In the genomic region with DNA sequence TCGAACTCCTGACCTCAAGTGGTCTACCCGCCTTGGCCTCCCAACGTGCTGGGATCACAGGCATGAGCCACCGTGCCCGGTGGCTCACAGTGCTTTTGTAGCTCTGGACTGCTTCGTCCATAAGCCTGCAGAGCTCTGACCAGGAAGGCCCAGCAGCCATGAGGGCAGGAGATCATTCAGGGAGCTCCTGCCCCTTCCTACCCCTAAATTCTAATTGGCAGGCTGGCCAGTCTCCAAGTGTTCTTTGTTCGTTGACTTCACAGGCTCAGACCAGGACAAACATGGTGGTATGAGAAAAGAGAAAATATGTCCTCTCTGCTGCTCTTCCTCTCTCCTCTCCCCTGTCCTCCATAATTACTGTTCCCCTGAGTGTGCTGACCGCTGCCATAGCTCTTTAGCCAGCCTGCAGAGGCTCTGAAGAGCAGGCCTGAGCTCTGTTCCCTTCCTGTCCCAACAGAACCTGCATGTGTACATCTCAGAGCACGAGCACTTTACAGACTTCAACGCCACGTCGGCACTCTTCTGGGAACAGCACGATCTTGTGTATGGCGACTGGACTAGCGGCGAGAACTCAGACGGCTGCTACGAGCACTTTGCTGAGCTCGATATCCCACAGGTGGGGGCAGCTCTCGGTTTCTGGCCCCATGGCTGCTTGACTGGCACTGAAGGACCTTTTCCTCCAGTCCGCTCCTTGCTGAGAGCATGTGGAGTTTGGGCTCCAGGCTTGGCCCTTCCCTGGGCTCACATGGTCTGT, we compare ENCODE assay signal across 17 cellular contexts. TPM values are rescaled to one million over a fixed set of nuclear protein-coding genes. Genes with fewer than 3 reads are reported as not detected.
DNase-seq lines count a peak whose midpoint lies in the region; ATAC-seq and TF ChIP-seq lines count a peak whose summit lies in the region.
"Had no signal": no experiment of that assay in that cellular context is flagged by ENCODE, and none has a peak within 500 bp of the region (broad histone marks: within the 10 kb centered on the region; RNA-seq: fewer than 3 reads in every experiment).

No MANE protein-coding gene starts in this region.

- H3K4me1 ChIP-seq in endodermal cell (ENCODE audit: control insufficient read depth, insufficient read depth, low read length): no peaks in the 10 kb centered on the region
- H3K4me1 ChIP-seq in liver (ENCODE audit: control insufficient read depth in 4 of 4, insufficient read depth in 4 of 4, low read length in 3 of 4): peaks cover 0 to 5% (median 2%) of the 10 kb centered on the region in 4 donors
- H3K4me1 ChIP-seq: A549, Caco-2 had no signal

- peak overlapping the region; percentile 74 for H3K27ac Mint-ChIP-seq in activated T-cell treated with anti-CD3 and anti-CD28 coated beads, Interleukin-2, amount 50 U/mL, for 24 hours
- H3K27ac Mint-ChIP-seq in WTC11: peak overlapping the region; percentile 76; the same call in 1 of the 2 replicates
- H3K27ac Mint-ChIP-seq in endodermal cell: peak overlapping the region; percentile 22
- no peak overlapping the region for H3K27ac Mint-ChIP-seq in natural killer cell treated with Interleukin-12 subunit alpha and Interleukin-12 subunit beta and Interleukin-15 and Interleukin-18, amount 100 ng/mL, for 72 hours
- H3K27ac Mint-ChIP-seq: CD4-positive, alpha-beta T cell had no signal

- no peaks in the 10 kb centered on the region for H3K9me3 Mint-ChIP-seq in activated T-cell treated with anti-CD3 and anti-CD28 coated beads, Interleukin-2, amount 50 U/mL, for 24 hours
- H3K9me3 Mint-ChIP-seq in WTC11 (no peaks in the 10 kb centered on the region), endodermal cell (no peaks in the 10 kb centered on the region)
- no peaks in the 10 kb centered on the region for H3K9me3 Mint-ChIP-seq in natural killer cell treated with Interleukin-12 subunit alpha and Interleukin-12 subunit beta and Interleukin-15 and Interleukin-18, amount 100 ng/mL, for 72 hours
- H3K9me3 Mint-ChIP-seq: CD4-positive, alpha-beta T cell; H9 had no signal

- TF ChIP-seq CTCF in WTC11 (IDR thresholded peaks at IDR 0.05): no peak
- no peak for TF ChIP-seq CTCF in endodermal cell (conservative IDR thresholded peaks at IDR 0.05)
- TF ChIP-seq CTCF in liver (IDR thresholded peaks at IDR 0.05; ENCODE audit: low read depth, low read length, missing input control): no peak

- no peak overlapping the region for H3K4me3 Mint-ChIP-seq in activated T-cell treated with anti-CD3 and anti-CD28 coated beads, Interleukin-2, amount 50 U/mL, for 24 hours
- no peak overlapping the region for H3K4me3 Mint-ChIP-seq in WTC11
- H3K4me3 Mint-ChIP-seq in endodermal cell: no peak overlapping the region
- no peak overlapping the region for H3K4me3 Mint-ChIP-seq in natural killer cell treated with Interleukin-12 subunit alpha and Interleukin-12 subunit beta and Interleukin-15 and Interleukin-18, amount 100 ng/mL, for 72 hours
- H3K4me3 Mint-ChIP-seq: CD4-positive, alpha-beta T cell; H9 had no signal

- no peak overlapping the region for H3K9ac ChIP-seq in endodermal cell (ENCODE audit: extremely low read depth, low read length, poor library complexity, severe bottlenecking)
- H3K9ac ChIP-seq in liver (ENCODE audit: low read depth in 1 of 2, low read length in 2 of 2): no peak overlapping the region

- no peaks in the 10 kb centered on the region for H3K27me3 Mint-ChIP-seq in activated T-cell treated with anti-CD3 and anti-CD28 coated beads, Interleukin-2, amount 50 U/mL, for 24 hours
- no peaks in the 10 kb centered on the region for H3K27me3 Mint-ChIP-seq in WTC11 (ENCODE audit: low read depth)
- H3K27me3 Mint-ChIP-seq in endodermal cell (ENCODE audit: insufficient read depth): no peaks in the 10 kb centered on the region
- no peaks in the 10 kb centered on the region for H3K27me3 Mint-ChIP-seq in natural killer cell treated with Interleukin-12 subunit alpha and Interleukin-12 subunit beta and Interleukin-15 and Interleukin-18, amount 100 ng/mL, for 72 hours
- H3K27me3 Mint-ChIP-seq: CD4-positive, alpha-beta T cell had no signal

- CTCF ChIA-PET in WTC11 (lab: Charles Lee): interaction anchor here (0.6 to 1.0 kb wide), 2 partner anchors 20 to 139 kb away, joined by 3 to 6 read pairs; no protein-coding TSS in a partner anchor

- peaks cover 54% of the 10 kb centered on the region for H3K36me3 ChIP-seq in endodermal cell (ENCODE audit: control insufficient read depth, insufficient read depth, low read length)
- H3K36me3 ChIP-seq in liver (ENCODE audit: control insufficient read depth in 4 of 4, insufficient read depth in 3 of 4, low read depth in 1 of 4, low read length in 3 of 4): peaks cover 10 to 56% (median 37%) of the 10 kb centered on the region in 4 donors

- WGBS in endodermal cell (ENCODE audit: insufficient coverage in 1 of 2, insufficient read length in 1 of 2), 2 experiments: 94 to 97% methylated on average over 17 to 20 of the region's 21 CpGs
- 93% methylated on average over 21 of the region's 21 CpGs for WGBS in liver

- peaks cover 2% of the 10 kb centered on the region for H3K4me1 Mint-ChIP-seq in activated T-cell treated with anti-CD3 and anti-CD28 coated beads, Interleukin-2, amount 50 U/mL, for 24 hours (ENCODE audit: low read depth)
- no peaks in the 10 kb centered on the region for H3K4me1 Mint-ChIP-seq in WTC11
- no peaks in the 10 kb centered on the region for H3K4me1 Mint-ChIP-seq in endodermal cell
- H3K4me1 Mint-ChIP-seq in natural killer cell treated with Interleukin-12 subunit alpha and Interleukin-12 subunit beta and Interleukin-15 and Interleukin-18, amount 100 ng/mL, for 72 hours (ENCODE audit: low read depth in 2 of 2): peaks cover 4 to 5% of the 10 kb centered on the region in 2 donors
- H3K4me1 Mint-ChIP-seq: H9 had no signal

- POLR2A ChIA-PET in WTC11 (lab: Charles Lee): no interaction called here

- no peak for DNase-seq in activated T-cell treated with anti-CD3 and anti-CD28 coated beads, Interleukin-2, amount 50 U/mL, for 24 hours
- no peak for DNase-seq in activated T-cell treated with anti-CD3 and anti-CD28 coated beads for 4 hours
- no peak for DNase-seq in WTC11 (ENCODE audit: low spot score)
- DNase-seq in endodermal cell: no peak
- no peak for DNase-seq in OCI-M2 (lab: John Stamatoyannopoulos, UW; ENCODE audit: unreplicated experiment)
- no peak for DNase-seq in natural killer cell treated with Interleukin-12 subunit alpha and Interleukin-12 subunit beta and Interleukin-15 and Interleukin-18, amount 100 ng/mL, for 72 hours (ENCODE audit: low spot score)
- DNase-seq in activated CD4-positive, alpha-beta T cell treated with anti-CD3 and anti-CD28 coated beads, Interleukin-2, amount 50 U/mL, for 4 hours: no peak
- DNase-seq: AML-193; Caco-2; CD4-positive, alpha-beta T cell; H9 had no signal

- H3K4me3 ChIP-seq in endodermal cell (ENCODE audit: low read length): no peak overlapping the region
- no peak overlapping the region for H3K4me3 ChIP-seq in liver (ENCODE audit: low read depth in 1 of 3, low read length in 3 of 3)
- H3K4me3 ChIP-seq: A549 had no signal

- H3K9me3 ChIP-seq in endodermal cell (ENCODE audit: control insufficient read depth, low read length) (no peaks in the 10 kb centered on the region), liver (ENCODE audit: control insufficient read depth in 4 of 4, low read length in 3 of 4) (no peaks in the 10 kb centered on the region)
- H3K9me3 ChIP-seq: A549, Caco-2 had no signal

- H3K36me3 Mint-ChIP-seq in activated T-cell treated with anti-CD3 and anti-CD28 coated beads, Interleukin-2, amount 50 U/mL, for 24 hours (ENCODE audit: low read depth): peaks cover 74% of the 10 kb centered on the region
- H3K36me3 Mint-ChIP-seq in WTC11: peaks cover 38% of the 10 kb centered on the region
- H3K36me3 Mint-ChIP-seq in endodermal cell (ENCODE audit: low read depth): peaks cover 52% of the 10 kb centered on the region
- H3K36me3 Mint-ChIP-seq in natural killer cell treated with Interleukin-12 subunit alpha and Interleukin-12 subunit beta and Interleukin-15 and Interleukin-18, amount 100 ng/mL, for 72 hours: no peaks in the 10 kb centered on the region

- no peak for TF ChIP-seq RAD21 in liver (IDR thresholded peaks at IDR 0.05)

- ATAC-seq in WTC11: no peak
- no peak for ATAC-seq in natural killer cell treated with Interleukin-12 subunit alpha and Interleukin-12 subunit beta and Interleukin-15 and Interleukin-18, amount 100 ng/mL, for 72 hours

- H3K27me3 ChIP-seq in endodermal cell (ENCODE audit: control insufficient read depth, insufficient read depth, low read length, poor library complexity, severe bottlenecking): no peaks in the 10 kb centered on the region
- H3K27me3 ChIP-seq in liver (ENCODE audit: control insufficient read depth in 4 of 4, insufficient read depth in 4 of 4, low read length in 3 of 4): no peaks in the 10 kb centered on the region

- H3K27ac ChIP-seq in endodermal cell (ENCODE audit: low read depth, low read length): no peak overlapping the region
- H3K27ac ChIP-seq in liver (ENCODE audit: low read depth in 1 of 2, low read length in 2 of 2): no peak overlapping the region
- H3K27ac ChIP-seq: 22Rv1, A549, C4-2B had no signal

RNA-seq across cellular contexts. Expression of a gene that starts 19.0 kb away (rescaled TPM):
- 75.9 to 85.6 TPM (median 76.4 TPM) in 3 replicates for total RNA-seq in WTC11 (2021)
- total RNA-seq in endodermal cell: 10 to 100 TPM; 82.7 to 94.4 TPM
- 78.1 TPM for polyA plus RNA-seq in endodermal cell (2013, experiment 1 of 2)
- 66.4 TPM for polyA plus RNA-seq in endodermal cell (2013, experiment 2 of 2)
- 10 to 100 TPM; 46.2 to 56.7 TPM for total RNA-seq in liver
- polyA plus RNA-seq in liver: 10 to 100 TPM; 35.8 to 94.5 TPM
- 100 to 1,000 TPM in 1 of 2 donors, 10 to 100 TPM in 1; 90.9 to 116 TPM for total RNA-seq in natural killer cell treated with Interleukin-12 subunit alpha and Interleukin-12 subunit beta and Interleukin-15 and Interleukin-18, amount 100 ng/mL, for 72 hours

RNA-seq across cellular contexts. Expression of a gene that starts 27.1 kb away (rescaled TPM):
- total RNA-seq in WTC11 (2021) (8.9 to 10.6 TPM (median 9.9 TPM) in 3 replicates), endodermal cell (10 to 100 TPM in 1 of 2 donors, 1 to 10 TPM in 1; 9.5 to 14.5 TPM), liver (1 to 10 TPM; 2.2 to 4.9 TPM)
- 4.8 TPM for polyA plus RNA-seq in endodermal cell (2013, experiment 1 of 2)
- polyA plus RNA-seq in endodermal cell (2013, experiment 2 of 2): 3.7 TPM
- polyA plus RNA-seq in liver: 1 to 10 TPM; 1.4 to 3.1 TPM
- total RNA-seq in natural killer cell treated with Interleukin-12 subunit alpha and Interleukin-12 subunit beta and Interleukin-15 and Interleukin-18, amount 100 ng/mL, for 72 hours: 10 to 100 TPM; 47.0 to 81.6 TPM

RNA-seq across cellular contexts. Expression of a gene that starts 28.3 kb away (rescaled TPM):
- 0.66 to 0.81 TPM in 2 of 3 replicates, not detected in the other for total RNA-seq in WTC11 (2021)
- total RNA-seq in endodermal cell: under 1 TPM in 1 of 2 donors, not detected in 1; 0.70 TPM
- polyA plus RNA-seq in endodermal cell (2013, experiment 1 of 2): not detected
- polyA plus RNA-seq in endodermal cell (2013, experiment 2 of 2): not detected
- 1,000 to 10,000 TPM in 1 of 2 donors, 100 to 1,000 TPM in 1; 660 to 1,200 TPM for total RNA-seq in liver
- polyA plus RNA-seq in liver: 1,000 to 10,000 TPM; 2,878 to 3,399 TPM
- 1 to 10 TPM in 1 of 2 donors, not detected in 1; 4.6 TPM for total RNA-seq in natural killer cell treated with Interleukin-12 subunit alpha and Interleukin-12 subunit beta and Interleukin-15 and Interleukin-18, amount 100 ng/mL, for 72 hours
- total RNA-seq: Caco-2; CD4-positive, alpha-beta T cell; H1; H9 had no signal
- polyA plus RNA-seq: BJ, H1 had no signal

RNA-seq across cellular contexts. Expression of a gene that starts 32.1 kb away (rescaled TPM):
- total RNA-seq in WTC11 (2021) (not detected in 3 replicates), endodermal cell (not detected), liver (100 to 1,000 TPM in 1 of 2 donors, 1 to 10 TPM in 1; 1.0 to 131 TPM)
- polyA plus RNA-seq in endodermal cell (2013, experiment 1 of 2): not detected
- not detected for polyA plus RNA-seq in endodermal cell (2013, experiment 2 of 2)
- polyA plus RNA-seq in liver: 100 to 1,000 TPM; 418 to 420 TPM
- total RNA-seq in natural killer cell treated with Interleukin-12 subunit alpha and Interleukin-12 subunit beta and Interleukin-15 and Interleukin-18, amount 100 ng/mL, for 72 hours: not detected
- total RNA-seq: Caco-2; CD4-positive, alpha-beta T cell; H1; H9 had no signal
- polyA plus RNA-seq: A549, BJ, H1 had no signal

RNA-seq across cellular contexts. Expression of a gene that starts 59.8 kb away (rescaled TPM):
- total RNA-seq in WTC11 (2021) (76.2 to 101 TPM (median 86.5 TPM) in 3 replicates), endodermal cell (1,000 to 10,000 TPM in 1 of 2 donors, 100 to 1,000 TPM in 1; 914 to 1,040 TPM), liver (1,000 to 10,000 TPM in 1 of 2 donors, 100 to 1,000 TPM in 1; 612 to 1,996 TPM)
- 82.6 TPM for polyA plus RNA-seq in endodermal cell (2013, experiment 1 of 2)
- polyA plus RNA-seq in endodermal cell (2013, experiment 2 of 2): 102 TPM
- over 10,000 TPM in 1 of 2 donors, 1,000 to 10,000 TPM in 1; 3,937 to 10,095 TPM for polyA plus RNA-seq in liver
- not detected for total RNA-seq in natural killer cell treated with Interleukin-12 subunit alpha and Interleukin-12 subunit beta and Interleukin-15 and Interleukin-18, amount 100 ng/mL, for 72 hours
- total RNA-seq: CD4-positive, alpha-beta T cell had no signal

Comparison
In these comparisons a context has a peak if more than half of its experiments do, and no peak if none do; other contexts are left out.
1. H3K27ac Mint-ChIP-seq: peak in activated T-cell treated with anti-CD3 and anti-CD28 coated beads, Interleukin-2, amount 50 U/mL, for 24 hours (single experiment), WTC11 (single experiment) and endodermal cell (single experiment); none in natural killer cell treated with Interleukin-12 subunit alpha and Interleukin-12 subunit beta and Interleukin-15 and Interleukin-18, amount 100 ng/mL, for 72 hours (0 of 2).
2. RNA of a gene that starts 28.3 kb away (total RNA-seq): 660 to 1,200 TPM in liver; 4.6 TPM in natural killer cell treated with Interleukin-12 subunit alpha and Interleukin-12 subunit beta and Interleukin-15 and Interleukin-18, amount 100 ng/mL, for 72 hours, 0.66 to 0.81 TPM in WTC11 and 0.70 TPM in endodermal cell; every median in the first group is over 100 times any median in the second.